ENCODE assay signal across 1 cellular context in genomic region chr9:88477300-88477751, GRCh38.
TF ChIP-seq lines count a peak whose summit lies in the region.

No MANE protein-coding gene starts in this region.

TF ChIP-seq in GM12878, 131 proteins besides CTCF, POLR2A, EP300 and RAD21 (continued from another document):
- TF ChIP-seq, protein P1, sequence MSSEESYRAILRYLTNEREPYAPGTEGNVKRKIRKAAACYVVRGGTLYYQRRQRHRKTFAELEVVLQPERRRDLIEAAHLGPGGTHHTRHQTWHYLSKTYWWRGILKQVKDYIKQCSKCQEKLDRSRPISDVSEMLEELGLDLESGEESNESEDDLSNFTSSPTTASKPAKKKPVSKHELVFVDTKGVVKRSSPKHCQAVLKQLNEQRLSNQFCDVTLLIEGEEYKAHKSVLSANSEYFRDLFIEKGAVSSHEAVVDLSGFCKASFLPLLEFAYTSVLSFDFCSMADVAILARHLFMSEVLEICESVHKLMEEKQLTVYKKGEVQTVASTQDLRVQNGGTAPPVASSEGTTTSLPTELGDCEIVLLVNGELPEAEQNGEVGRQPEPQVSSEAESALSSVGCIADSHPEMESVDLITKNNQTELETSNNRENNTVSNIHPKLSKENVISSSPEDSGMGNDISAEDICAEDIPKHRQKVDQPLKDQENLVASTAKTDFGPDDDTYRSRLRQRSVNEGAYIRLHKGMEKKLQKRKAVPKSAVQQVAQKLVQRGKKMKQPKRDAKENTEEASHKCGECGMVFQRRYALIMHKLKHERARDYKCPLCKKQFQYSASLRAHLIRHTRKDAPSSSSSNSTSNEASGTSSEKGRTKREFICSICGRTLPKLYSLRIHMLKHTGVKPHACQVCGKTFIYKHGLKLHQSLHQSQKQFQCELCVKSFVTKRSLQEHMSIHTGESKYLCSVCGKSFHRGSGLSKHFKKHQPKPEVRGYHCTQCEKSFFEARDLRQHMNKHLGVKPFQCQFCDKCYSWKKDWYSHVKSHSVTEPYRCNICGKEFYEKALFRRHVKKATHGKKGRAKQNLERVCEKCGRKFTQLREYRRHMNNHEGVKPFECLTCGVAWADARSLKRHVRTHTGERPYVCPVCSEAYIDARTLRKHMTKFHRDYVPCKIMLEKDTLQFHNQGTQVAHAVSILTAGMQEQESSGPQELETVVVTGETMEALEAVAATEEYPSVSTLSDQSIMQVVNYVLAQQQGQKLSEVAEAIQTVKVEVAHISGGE (CRISPR knock-in tag; IDR thresholded peaks at IDR 0.05) = no peak
- TF ChIP-seq IRF5 (IDR thresholded peaks at IDR 0.05; ENCODE audit: borderline replicate concordance) (no peak), HCFC1 (IDR thresholded peaks at IDR 0.05; ENCODE audit: low read length) (no peak), SP1 (IDR thresholded peaks at IDR 0.05; ENCODE audit: low read depth, low read length) (no peak), MEF2A (IDR thresholded peaks at IDR 0.05; ENCODE audit: insufficient read depth, low read depth, low read length) (no peak), GATAD2B (conservative IDR thresholded peaks at IDR 0.05; ENCODE audit: low read depth) (no peak), TCF3 (IDR thresholded peaks at IDR 0.05; ENCODE audit: borderline replicate concordance, insufficient read depth, low read depth, low read length) (no peak), ETV6 (conservative IDR thresholded peaks at IDR 0.05 in 1 of 2, IDR thresholded peaks at IDR 0.05 in 1 of 2; ENCODE audit: borderline replicate concordance in 1 of 2, low read depth in 1 of 2) (no peak), ATF7 (IDR thresholded peaks at IDR 0.05; ENCODE audit: low read depth) (peak; percentile 92), ZNF384 (IDR thresholded peaks at IDR 0.05; ENCODE audit: borderline replicate concordance, low read depth, low read length) (peak; percentile 60), CEBPB (IDR thresholded peaks at IDR 0.05; ENCODE audit: borderline replicate concordance in 1 of 2, low read depth in 2 of 2, low read length in 2 of 2) (no peak), NBN (IDR thresholded peaks at IDR 0.05) (peak; percentile 80)
- TF ChIP-seq, protein P2, sequence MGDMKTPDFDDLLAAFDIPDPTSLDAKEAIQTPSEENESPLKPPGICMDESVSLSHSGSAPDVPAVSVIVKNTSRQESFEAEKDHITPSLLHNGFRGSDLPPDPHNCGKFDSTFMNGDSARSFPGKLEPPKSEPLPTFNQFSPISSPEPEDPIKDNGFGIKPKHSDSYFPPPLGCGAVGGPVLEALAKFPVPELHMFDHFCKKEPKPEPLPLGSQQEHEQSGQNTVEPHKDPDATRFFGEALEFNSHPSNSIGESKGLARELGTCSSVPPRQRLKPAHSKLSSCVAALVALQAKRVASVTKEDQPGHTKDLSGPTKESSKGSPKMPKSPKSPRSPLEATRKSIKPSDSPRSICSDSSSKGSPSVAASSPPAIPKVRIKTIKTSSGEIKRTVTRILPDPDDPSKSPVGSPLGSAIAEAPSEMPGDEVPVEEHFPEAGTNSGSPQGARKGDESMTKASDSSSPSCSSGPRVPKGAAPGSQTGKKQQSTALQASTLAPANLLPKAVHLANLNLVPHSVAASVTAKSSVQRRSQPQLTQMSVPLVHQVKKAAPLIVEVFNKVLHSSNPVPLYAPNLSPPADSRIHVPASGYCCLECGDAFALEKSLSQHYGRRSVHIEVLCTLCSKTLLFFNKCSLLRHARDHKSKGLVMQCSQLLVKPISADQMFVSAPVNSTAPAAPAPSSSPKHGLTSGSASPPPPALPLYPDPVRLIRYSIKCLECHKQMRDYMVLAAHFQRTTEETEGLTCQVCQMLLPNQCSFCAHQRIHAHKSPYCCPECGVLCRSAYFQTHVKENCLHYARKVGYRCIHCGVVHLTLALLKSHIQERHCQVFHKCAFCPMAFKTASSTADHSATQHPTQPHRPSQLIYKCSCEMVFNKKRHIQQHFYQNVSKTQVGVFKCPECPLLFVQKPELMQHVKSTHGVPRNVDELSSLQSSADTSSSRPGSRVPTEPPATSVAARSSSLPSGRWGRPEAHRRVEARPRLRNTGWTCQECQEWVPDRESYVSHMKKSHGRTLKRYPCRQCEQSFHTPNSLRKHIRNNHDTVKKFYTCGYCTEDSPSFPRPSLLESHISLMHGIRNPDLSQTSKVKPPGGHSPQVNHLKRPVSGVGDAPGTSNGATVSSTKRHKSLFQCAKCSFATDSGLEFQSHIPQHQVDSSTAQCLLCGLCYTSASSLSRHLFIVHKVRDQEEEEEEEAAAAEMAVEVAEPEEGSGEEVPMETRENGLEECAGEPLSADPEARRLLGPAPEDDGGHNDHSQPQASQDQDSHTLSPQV (IDR thresholded peaks at IDR 0.05) = no peak
